Comparison of ENCODE assay signal across 25 cellular contexts in genomic region chr5:35816881-35817521, GRCh38. TPM values are rescaled to one million over a fixed set of nuclear protein-coding genes. Genes with fewer than 3 reads are reported as not detected.
DNase-seq lines count a peak whose midpoint lies in the region; ATAC-seq and TF ChIP-seq lines count a peak whose summit lies in the region.
"Had no signal": no experiment of that assay in that cellular context is flagged by ENCODE, and none has a peak within 500 bp of the region (broad histone marks: within the 10 kb centered on the region; RNA-seq: fewer than 3 reads in every experiment).

No MANE protein-coding gene starts in this region.

- no peaks in the 10 kb centered on the region for H3K27me3 Mint-ChIP-seq in T-helper 17 cell
- H3K27me3 Mint-ChIP-seq in stimulated activated naive CD8-positive, alpha-beta T cell treated with anti-CD3 and anti-CD28 coated beads, Interleukin-15, amount 100 ng/mL, for 72 hours, result no peaks in the 10 kb centered on the region
- H3K27me3 Mint-ChIP-seq: dendritic cell treated with granulocyte-macrophage colony-stimulating factor and Interleukin-4, amounts not matched to agents 40 ng/mL and 50 ng/mL, for 4 days; IgD-negative memory B cell had no signal

- H3K4me1 Mint-ChIP-seq in T-helper 17 cell, result peaks cover 25% of the 10 kb centered on the region
- H3K4me1 Mint-ChIP-seq in stimulated activated naive CD8-positive, alpha-beta T cell treated with anti-CD3 and anti-CD28 coated beads, Interleukin-15, amount 100 ng/mL, for 72 hours, result peaks cover 41% of the 10 kb centered on the region
- H3K4me1 Mint-ChIP-seq: IgD-negative memory B cell, WTC11 had no signal

- H3K4me1 ChIP-seq in lower lobe of right lung, result peaks cover 6% of the 10 kb centered on the region

- H3K27ac ChIP-seq in lower lobe of right lung, result no peak overlapping the region
- H3K27ac ChIP-seq: BLaER1 treated with 17β-estradiol and CSF1 and Interleukin-3, amounts not matched to agents 10 nM and 100 nM; cardiac muscle cell; epithelial cell of prostate; ovary had no signal

- no peaks in the 10 kb centered on the region for H3K27me3 ChIP-seq in lower lobe of right lung (ENCODE audit: low read depth)
- H3K27me3 ChIP-seq: BLaER1 treated with 17β-estradiol and CSF1 and Interleukin-3, amounts not matched to agents 10 nM and 100 nM; cardiac muscle cell; ovary had no signal

- H3K9me3 Mint-ChIP-seq in stimulated activated naive CD8-positive, alpha-beta T cell treated with anti-CD3 and anti-CD28 coated beads, Interleukin-15, amount 100 ng/mL, for 72 hours, result peaks cover 5 to 7% of the 10 kb centered on the region in 2 donors
- H3K9me3 Mint-ChIP-seq: dendritic cell treated with granulocyte-macrophage colony-stimulating factor and Interleukin-4, amounts not matched to agents 40 ng/mL and 50 ng/mL, for 4 days; WTC11 had no signal

- H3K4me3 ChIP-seq in lower lobe of right lung, result no peak overlapping the region
- H3K4me3 ChIP-seq: BLaER1 treated with 17β-estradiol and CSF1 and Interleukin-3, amounts not matched to agents 10 nM and 100 nM; cardiac muscle cell; heart right ventricle; ovary had no signal

- TF ChIP-seq CTCF in lower lobe of right lung (IDR thresholded peaks at IDR 0.05), result no peak

- H3K9me3 ChIP-seq in T-helper 17 cell (ENCODE audit: control insufficient read depth, low read length, poor library complexity, severe bottlenecking), result no peaks in the 10 kb centered on the region
- H3K9me3 ChIP-seq in lower lobe of right lung, result no peaks in the 10 kb centered on the region
- H3K9me3 ChIP-seq: heart right ventricle, ovary had no signal

- intact Hi-C loops in lower lobe of right lung (cut with DNase I), result no loop called here

- no peaks in the 10 kb centered on the region for H3K36me3 ChIP-seq in lower lobe of right lung
- H3K36me3 ChIP-seq: BLaER1 treated with 17β-estradiol and CSF1 and Interleukin-3, amounts not matched to agents 10 nM and 100 nM; cardiac muscle cell; heart right ventricle; ovary had no signal

- DNase-seq in activated effector memory CD4-positive, alpha-beta T cell treated with anti-CD3 and anti-CD28 coated beads, Interleukin-2, amount 50 U/mL, for 16 hours, result peak; percentile 71
- DNase-seq in activated effector memory CD4-positive, alpha-beta T cell treated with Interleukin-2 at 50 U/mL for 16 hours, result no peak
- DNase-seq in T-helper 17 cell (no peak), lower lobe of right lung (no peak), NCI-H446 (lab: John Stamatoyannopoulos, UW) (no peak), 8988T (no peak)
- no peak for DNase-seq in stimulated activated naive CD8-positive, alpha-beta T cell treated with anti-CD3 and anti-CD28 coated beads, Interleukin-15, amount 100 ng/mL, for 72 hours
- DNase-seq: GDM1, H7, heart right ventricle, left colon, mesenchymal stem cell, NCI-H1417 treated with DMSO at 0.1 percent for 48 hours, NCI-H524 treated with DMSO at 0.1 percent for 48 hours, ovary, right cardiac atrium, T1000 had no signal

- no peak overlapping the region for H3K27ac Mint-ChIP-seq in T-helper 17 cell
- no peak overlapping the region for H3K27ac Mint-ChIP-seq in stimulated activated naive CD8-positive, alpha-beta T cell treated with anti-CD3 and anti-CD28 coated beads, Interleukin-15, amount 100 ng/mL, for 72 hours
- H3K27ac Mint-ChIP-seq: dendritic cell treated with granulocyte-macrophage colony-stimulating factor and Interleukin-4, amounts not matched to agents 40 ng/mL and 50 ng/mL, for 4 days; IgD-negative memory B cell; WTC11 had no signal

- ATAC-seq in T-helper 17 cell (peak; percentile 66), lower lobe of right lung (peak; percentile 28 to 56), GM21576 (IDR thresholded peaks at IDR 0.05; ENCODE audit: unreplicated experiment) (no peak)
- peak; percentile 57 for ATAC-seq in stimulated activated naive CD8-positive, alpha-beta T cell treated with anti-CD3 and anti-CD28 coated beads, Interleukin-15, amount 100 ng/mL, for 72 hours
- ATAC-seq: left colon, right cardiac atrium, SK-N-SH treated with all-trans-retinoic acid at 6 μM for 48 hours, WTC11 had no signal

- no peak overlapping the region for H3K4me3 Mint-ChIP-seq in T-helper 17 cell
- H3K4me3 Mint-ChIP-seq in stimulated activated naive CD8-positive, alpha-beta T cell treated with anti-CD3 and anti-CD28 coated beads, Interleukin-15, amount 100 ng/mL, for 72 hours, result no peak overlapping the region
- H3K4me3 Mint-ChIP-seq: dendritic cell treated with granulocyte-macrophage colony-stimulating factor and Interleukin-4, amounts not matched to agents 40 ng/mL and 50 ng/mL, for 4 days; IgD-negative memory B cell; WTC11 had no signal

- no peaks in the 10 kb centered on the region for H3K36me3 Mint-ChIP-seq in T-helper 17 cell (ENCODE audit: low read depth)
- H3K36me3 Mint-ChIP-seq: IgD-negative memory B cell, WTC11 had no signal

RNA-seq across cellular contexts. Expression of gene IL7R, which starts 39.7 kb away (rescaled TPM):
- total RNA-seq in T-helper 17 cell (1,000 to 10,000 TPM in 1 of 2 donors, 100 to 1,000 TPM in 1; 860 to 1,128 TPM), lower lobe of right lung (168 TPM)
- total RNA-seq: cardiac muscle cell, H7 had no signal
